Comparison of ENCODE assay signal across 1 cellular context in genomic region chr13:20526664-20527063, GRCh38.
TF ChIP-seq lines count a peak whose summit lies in the region.

No MANE protein-coding gene starts in this region.

TF ChIP-seq in GM12878, 131 proteins besides CTCF, POLR2A, EP300 and RAD21 (continued from another document):
- TF ChIP-seq ZBTB33 (IDR thresholded peaks at IDR 0.05), result peak; percentile 33; the same call in 1 of the 2 replicates
TF ChIP-seq in GM12878: peak in this region for 3.
